Comparison of ENCODE assay signal across 1 cellular context in genomic region chr12:123531091-123531490, GRCh38.
TF ChIP-seq lines count a peak whose summit lies in the region.

No MANE protein-coding gene starts in this region.

TF ChIP-seq in endothelial cell of umbilical vein, 7 proteins besides CTCF, POLR2A, EP300 and RAD21:
- TF ChIP-seq MAX (IDR thresholded peaks at IDR 0.05; ENCODE audit: insufficient read depth, insufficient read length) (no peak), POLR2AphosphoS5 (IDR thresholded peaks at IDR 0.05; ENCODE audit: insufficient read depth, low read depth, low read length) (no peak), MYC (IDR thresholded peaks at IDR 0.05; ENCODE audit: low read depth, low read length) (no peak), GATA2 (IDR thresholded peaks at IDR 0.05; ENCODE audit: insufficient read depth, insufficient read length, low read depth, low read length) (no peak), EZH2 (IDR thresholded peaks at IDR 0.05; ENCODE audit: borderline replicate concordance, low read depth, low read length, severe bottlenecking) (no peak), FOS (IDR thresholded peaks at IDR 0.05; ENCODE audit: borderline replicate concordance, insufficient read depth, low read length) (no peak), JUN (IDR thresholded peaks at IDR 0.05; ENCODE audit: borderline replicate concordance, insufficient read depth, insufficient read length, low read depth) (no peak)
TF ChIP-seq in endothelial cell of umbilical vein: peak in this region for 0.
